Comparison of ENCODE assay signal across 19 cellular contexts in the genomic region with DNA sequence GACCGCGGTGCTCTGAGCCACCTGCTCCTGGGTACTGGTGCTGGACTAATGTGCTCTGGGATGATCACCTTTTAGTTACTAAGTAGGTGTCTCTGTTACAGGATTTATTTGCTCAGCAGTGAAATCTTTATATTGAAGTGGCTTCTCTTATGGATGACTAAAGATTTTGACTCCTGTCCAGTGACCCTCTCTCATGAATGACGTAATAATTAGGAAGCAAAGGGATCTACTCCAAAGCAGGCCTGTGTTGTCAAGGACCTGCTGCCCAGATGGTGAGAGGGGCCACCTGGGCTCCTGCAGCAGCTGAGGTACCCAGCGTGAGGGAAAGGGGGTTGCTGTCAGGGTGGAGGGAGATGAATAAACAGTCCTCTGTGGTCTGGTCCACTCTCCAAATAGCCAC.
"Had no signal": no experiment of that assay in that cellular context is flagged by ENCODE, and none has a peak within 500 bp of the region (broad histone marks: within the 10 kb centered on the region; RNA-seq: fewer than 3 reads in every experiment).

No MANE protein-coding gene starts in this region.

- H3K27me3 ChIP-seq: dorsolateral prefrontal cortex, hepatocyte, tibial nerve, vagina had no signal

- H3K27me3 Mint-ChIP-seq: activated CD4-positive, alpha-beta memory T cell treated with anti-CD3 and anti-CD28 coated beads for 36 hours; activated naive CD8-positive, alpha-beta T cell treated with anti-CD3 and anti-CD28 coated beads for 36 hours; memory B cell; naive B cell had no signal

- H3K36me3 ChIP-seq: prostate gland, tibial nerve, vagina had no signal

- FAIRE-seq: colon had no signal

- H3K4me3 ChIP-seq: dorsolateral prefrontal cortex, hepatocyte, mucosa of descending colon, prostate gland, skin epidermis, tibial nerve, vagina had no signal

- H3K27ac Mint-ChIP-seq: activated CD4-positive, alpha-beta memory T cell treated with anti-CD3 and anti-CD28 coated beads for 36 hours; activated naive CD8-positive, alpha-beta T cell treated with anti-CD3 and anti-CD28 coated beads for 36 hours; memory B cell; naive B cell had no signal

- DNase-seq: activated CD4-positive, alpha-beta memory T cell treated with anti-CD3 and anti-CD28 coated beads for 36 hours; activated CD4-positive, alpha-beta T cell treated with anti-CD3 and anti-CD28 coated beads for 4 hours; activated naive CD8-positive, alpha-beta T cell treated with anti-CD3 and anti-CD28 coated beads for 36 hours; activated T-cell treated with anti-CD3 and anti-CD28 coated beads for 4 hours; central memory CD4-positive, alpha-beta T cell; dorsolateral prefrontal cortex; mucosa of descending colon; naive B cell; right cardiac atrium; stimulated activated naive CD8-positive, alpha-beta T cell treated with anti-CD3 and anti-CD28 coated beads, Interleukin-15, Interleukin-2, amounts not matched to agents 100 U/mL and 50 U/mL, for 24 hours had no signal

- H3K4me1 Mint-ChIP-seq: activated naive CD8-positive, alpha-beta T cell treated with anti-CD3 and anti-CD28 coated beads for 36 hours; memory B cell; naive B cell had no signal

- H3K4me3 Mint-ChIP-seq: activated CD4-positive, alpha-beta memory T cell treated with anti-CD3 and anti-CD28 coated beads for 36 hours; activated naive CD8-positive, alpha-beta T cell treated with anti-CD3 and anti-CD28 coated beads for 36 hours; brain; memory B cell; neural crest cell had no signal

- H3K4me1 ChIP-seq: prostate gland, vagina had no signal

- H3K27ac ChIP-seq: hepatocyte, prostate gland, skin epidermis, tibial nerve, vagina had no signal

- H3K9me3 Mint-ChIP-seq: activated CD4-positive, alpha-beta memory T cell treated with anti-CD3 and anti-CD28 coated beads for 36 hours; brain; neural crest cell had no signal

- H3K9me3 ChIP-seq: prostate gland, vagina had no signal

- H3K4me2 ChIP-seq: hepatocyte had no signal

- H2AFZ ChIP-seq: hepatocyte had no signal

- H3K79me2 ChIP-seq: hepatocyte had no signal

- H3K36me3 Mint-ChIP-seq: activated CD4-positive, alpha-beta memory T cell treated with anti-CD3 and anti-CD28 coated beads for 36 hours; activated naive CD8-positive, alpha-beta T cell treated with anti-CD3 and anti-CD28 coated beads for 36 hours; brain; memory B cell; naive B cell had no signal
